Comparison of ENCODE assay signal across 10 cellular contexts in the genomic region with DNA sequence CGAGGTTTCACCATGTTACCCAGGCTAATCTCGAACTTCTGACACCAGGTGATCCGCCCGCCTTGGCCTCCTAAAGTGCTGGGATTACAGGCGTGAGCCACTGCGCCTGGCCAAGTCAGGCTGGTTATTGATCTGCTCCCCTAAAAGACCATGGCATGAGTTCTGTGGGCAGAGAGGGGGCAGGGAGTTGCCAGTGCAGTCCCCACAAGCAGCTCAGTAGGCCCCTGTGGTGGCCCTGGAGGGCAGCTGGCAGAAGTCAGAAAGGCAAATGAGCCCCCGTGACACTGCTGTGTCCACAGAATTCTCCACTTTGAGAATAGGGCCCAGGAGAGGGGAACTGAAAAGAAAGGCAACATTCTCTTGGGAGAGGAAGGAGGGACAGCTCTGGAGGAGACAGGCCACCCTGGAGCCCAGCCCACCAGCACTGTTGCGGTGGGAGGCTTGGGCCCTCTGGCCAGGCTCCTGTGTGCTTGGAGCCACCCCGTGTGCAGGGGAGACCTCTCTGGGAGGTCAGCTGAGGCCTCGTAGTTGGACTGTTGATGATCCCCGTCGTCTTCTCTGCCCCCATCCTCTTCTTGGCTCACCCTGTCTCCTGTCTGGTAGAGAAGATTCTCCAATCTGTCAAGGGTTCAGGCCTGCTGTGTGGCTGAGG. TPM values are rescaled to one million over a fixed set of nuclear protein-coding genes. Genes with fewer than 3 reads are reported as not detected.
A peak's percentile ranks its signal among the peaks of the same experiment; 100 is the strongest.
DNase-seq lines count a peak whose midpoint lies in the region; ATAC-seq and TF ChIP-seq lines count a peak whose summit lies in the region.
"Had no signal": no experiment of that assay in that cellular context is flagged by ENCODE, and none has a peak within 500 bp of the region (broad histone marks: within the 10 kb centered on the region; RNA-seq: fewer than 3 reads in every experiment).

No MANE protein-coding gene starts in this region.

- H3K36me3 Mint-ChIP-seq in MCF 10A (ENCODE audit: insufficient read depth, unreplicated experiment) = peaks cover 36% of the 10 kb centered on the region
- peaks cover 46% of the 10 kb centered on the region for H3K36me3 Mint-ChIP-seq in central memory CD8-positive, alpha-beta T cell (ENCODE audit: insufficient read depth)

- TF ChIP-seq CTCF in breast epithelium (IDR thresholded peaks at IDR 0.05) = no peak
- TF ChIP-seq CTCF in MCF 10A (IDR thresholded peaks at IDR 0.05; ENCODE audit: unreplicated experiment) = no peak
- TF ChIP-seq CTCF in transverse colon (IDR thresholded peaks at IDR 0.05) = no peak

- H3K9me3 ChIP-seq in breast epithelium (no peaks in the 10 kb centered on the region), muscle layer of duodenum (ENCODE audit: control insufficient read depth in 1 of 2, low read length in 2 of 2) (no peaks in the 10 kb centered on the region), transverse colon (no peaks in the 10 kb centered on the region)

- no peak for ATAC-seq in central memory CD8-positive, alpha-beta T cell (replicated peaks; ENCODE audit: extremely low read depth, poor library complexity, severe bottlenecking)
- ATAC-seq in HG02970 (IDR thresholded peaks at IDR 0.05; ENCODE audit: low FRiP score, unreplicated experiment) = no peak

- H3K4me3 ChIP-seq in breast epithelium = peak overlapping the region in 2 of 3 donors; percentile 9 to 81
- peak overlapping the region in 1 of 2 donors; percentile 77 for H3K4me3 ChIP-seq in muscle layer of duodenum (ENCODE audit: low read depth in 1 of 2, low read length in 2 of 2)
- H3K4me3 ChIP-seq in transverse colon = no peak overlapping the region
- H3K4me3 ChIP-seq: PC-9 had no signal

- POLR2A ChIA-PET in MCF 10A (lab: Yijun Ruan, JAX) = interaction anchor here (1.2 to 4.2 kb wide), 4 partner anchors 14 to 363 kb away, joined by 4 to 62 read pairs (median 14); partner anchors contain the start of genes CEMP1, PDPK1 and TRAF7

- peaks cover 33% of the 10 kb centered on the region for H3K4me1 Mint-ChIP-seq in MCF 10A (ENCODE audit: insufficient read depth, unreplicated experiment)
- peaks cover 66% of the 10 kb centered on the region for H3K4me1 Mint-ChIP-seq in central memory CD8-positive, alpha-beta T cell

- TF ChIP-seq POLR2A in breast epithelium (IDR thresholded peaks at IDR 0.05) (no peak), transverse colon (IDR thresholded peaks at IDR 0.05) (no peak)

- DNase-seq in breast epithelium (ENCODE audit: low spot score in 2 of 2) (no peak), MCF 10A (ENCODE audit: unreplicated experiment) (no peak), transverse colon (no peak), NK-92 (lab: John Stamatoyannopoulos, UW; ENCODE audit: unreplicated experiment) (no peak), NCI-H187 (lab: John Stamatoyannopoulos, UW) (no peak)
- DNase-seq in central memory CD8-positive, alpha-beta T cell (ENCODE audit: low spot score in 2 of 2) = no peak
- DNase-seq: NCI-H2107, PC-9 had no signal

- H3K27ac ChIP-seq in breast epithelium = peak overlapping the region; percentile 98 to 99
- peak overlapping the region; percentile 21 for H3K27ac ChIP-seq in muscle layer of duodenum (ENCODE audit: low read length)
- peak overlapping the region; percentile 96 to 99 (median 98) for H3K27ac ChIP-seq in transverse colon
- H3K27ac ChIP-seq: PC-9 had no signal

- 71 to 78% methylated on average over 6 to 12 of the region's 12 CpGs for WGBS in transverse colon (ENCODE audit: low coverage in 1 of 2), 2 donors

- H3K4me3 Mint-ChIP-seq in MCF 10A (ENCODE audit: unreplicated experiment) = no peak overlapping the region
- H3K4me3 Mint-ChIP-seq in central memory CD8-positive, alpha-beta T cell = peak overlapping the region; percentile 87

- intact Hi-C loops in breast epithelium (cut with DNase I; ENCODE audit: low total_unique reads) (no loop called here), MCF 10A (cut with micrococcal nuclease) (no loop called here), transverse colon (cut with DNase I; ENCODE audit: low total_unique reads) (no loop called here)

- H3K27me3 ChIP-seq in breast epithelium (no peaks in the 10 kb centered on the region), muscle layer of duodenum (ENCODE audit: low read depth, low read length) (no peaks in the 10 kb centered on the region), transverse colon (no peaks in the 10 kb centered on the region)

- peaks cover 29 to 49% of the 10 kb centered on the region in 2 donors for H3K4me1 ChIP-seq in breast epithelium
- peaks cover 31 to 63% of the 10 kb centered on the region in 2 donors for H3K4me1 ChIP-seq in muscle layer of duodenum (ENCODE audit: control insufficient read depth in 1 of 2, insufficient read depth in 2 of 2, low read length in 2 of 2)
- H3K4me1 ChIP-seq in transverse colon = peaks cover 46 to 64% (median 63%) of the 10 kb centered on the region in 4 donors

- in situ Hi-C loops in transverse colon (cut with MboI; ENCODE audit: low pct_ligation_motif_present in 1 of 4, low pct_unique_long_range_greater_than_20kb in 1 of 4, low sequenced_read_pairs in 3 of 4) = no loop called here

- BruUV-seq in MCF 10A (replicated peaks; lab: Mats Ljungman, UMichigan) = no TSS peak

- no peaks in the 10 kb centered on the region for H3K27me3 Mint-ChIP-seq in MCF 10A (ENCODE audit: insufficient read depth, unreplicated experiment)
- no peaks in the 10 kb centered on the region for H3K27me3 Mint-ChIP-seq in central memory CD8-positive, alpha-beta T cell

- TF ChIP-seq EP300 in transverse colon (IDR thresholded peaks at IDR 0.05; ENCODE audit: low read depth) = no peak

- no peaks in the 10 kb centered on the region for H3K36me3 ChIP-seq in breast epithelium
- peaks cover 0 to 1% of the 10 kb centered on the region in 2 donors for H3K36me3 ChIP-seq in muscle layer of duodenum (ENCODE audit: control insufficient read depth in 1 of 2, insufficient read depth in 2 of 2, low read length in 2 of 2)
- H3K36me3 ChIP-seq in transverse colon = no peaks in the 10 kb centered on the region

- H3K27ac Mint-ChIP-seq in MCF 10A (ENCODE audit: low read depth, unreplicated experiment) = no peak overlapping the region
- peak overlapping the region; percentile 93 for H3K27ac Mint-ChIP-seq in central memory CD8-positive, alpha-beta T cell (ENCODE audit: low read depth)

- CTCF ChIA-PET in MCF 10A (lab: Yijun Ruan, JAX) = interaction anchor here (0.8 to 1.0 kb wide), 2 partner anchors 17 to 40 kb away, joined by 4 to 5 read pairs; no protein-coding TSS in a partner anchor

- H3K9me3 Mint-ChIP-seq in MCF 10A (ENCODE audit: unreplicated experiment) = no peaks in the 10 kb centered on the region
- H3K9me3 Mint-ChIP-seq in central memory CD8-positive, alpha-beta T cell = no peaks in the 10 kb centered on the region

RNA-seq across cellular contexts. Expression of gene AMDHD2, which starts 2.1 kb away (rescaled TPM):
- total RNA-seq in breast epithelium = 10 to 100 TPM; 27.9 to 57.0 (median 28.2) TPM
- 15.8 and 26.5 TPM in 2 replicates for total RNA-seq in MCF 10A (2022)
- 100 to 1,000 TPM in 1 of 4 donors, 10 to 100 TPM in 3; 30.2 to 115 (median 52.4) TPM for total RNA-seq in transverse colon

RNA-seq across cellular contexts. Expression of gene ATP6V0C, which starts 4.3 kb away (rescaled TPM):
- 10 to 100 TPM; 27.5 to 70.2 (median 45.4) TPM for total RNA-seq in breast epithelium
- total RNA-seq in MCF 10A (2022) = 173 and 198 TPM in 2 replicates
- total RNA-seq in transverse colon = 100 to 1,000 TPM; 101 to 237 (median 135) TPM

RNA-seq across cellular contexts. Expression of gene CEMP1, which starts 13.1 kb away (rescaled TPM):
- total RNA-seq in breast epithelium (1 to 10 TPM in 2 of 3 donors, not detected in 1; 2.3 to 2.6 TPM), MCF 10A (2022) (not detected in 2 replicates), transverse colon (1 to 10 TPM in 2 of 4 donors, not detected in 2; 1.9 to 3.1 TPM)

RNA-seq across cellular contexts. Expression of gene PDPK1, which starts 19.7 kb away (rescaled TPM):
- 10 to 100 TPM; 28.8 to 32.8 (median 29.4) TPM for total RNA-seq in breast epithelium
- 32.3 and 38.0 TPM in 2 replicates for total RNA-seq in MCF 10A (2022)
- 10 to 100 TPM; 39.6 to 96.9 (median 69.5) TPM for total RNA-seq in transverse colon

RNA-seq across cellular contexts. Expression of gene TBC1D24, which starts 43.2 kb away (rescaled TPM):
- 10 to 100 TPM in 2 of 3 donors, 1 to 10 TPM in 1; 8.8 to 22.0 (median 16.7) TPM for total RNA-seq in breast epithelium
- total RNA-seq in MCF 10A (2022) = 7.6 and 8.1 TPM in 2 replicates
- 10 to 100 TPM in 2 of 4 donors, 1 to 10 TPM in 2; 8.3 to 19.3 (median 11.6) TPM for total RNA-seq in transverse colon

Comparison
In these comparisons a context has a peak if more than half of its experiments do, and no peak if none do; other contexts are left out.
1. H3K27ac ChIP-seq: peak in every context shown above with its lines; median percentile 98 in breast epithelium; 98 in transverse colon; 21 in muscle layer of duodenum.
2. H3K4me3 ChIP-seq: peak in breast epithelium (2 of 3); none in transverse colon (0 of 4).